In the genomic region with DNA sequence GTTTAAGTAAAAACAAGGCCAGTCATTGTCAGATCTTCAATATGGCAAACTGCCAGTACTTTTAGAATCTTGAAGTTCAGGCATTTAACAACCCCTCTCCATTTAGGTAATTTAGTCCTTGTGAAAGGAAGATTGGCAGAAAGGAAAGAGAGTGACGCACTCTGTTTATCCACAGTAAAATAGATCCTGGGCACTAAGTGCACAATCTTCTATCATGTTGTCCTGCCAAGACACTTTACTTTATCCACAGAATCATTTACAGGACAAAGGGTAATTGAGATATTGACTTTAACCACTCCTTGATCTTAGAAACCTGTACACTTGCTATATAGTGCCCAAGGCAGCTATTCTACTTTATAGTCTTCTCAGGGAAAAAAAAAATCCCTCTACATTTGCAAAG, we compare ENCODE assay signal across 22 cellular contexts.
DNase-seq lines count a peak whose midpoint lies in the region; ATAC-seq and TF ChIP-seq lines count a peak whose summit lies in the region.
"Had no signal": no experiment of that assay in that cellular context is flagged by ENCODE, and none has a peak within 500 bp of the region (broad histone marks: within the 10 kb centered on the region; RNA-seq: fewer than 3 reads in every experiment).

No MANE protein-coding gene starts in this region.

- ATAC-seq in mucosa of descending colon = peak; percentile 96
- no peak for ATAC-seq in GM21825 (IDR thresholded peaks at IDR 0.05; ENCODE audit: unreplicated experiment)
- no peak for ATAC-seq in GM18907 (IDR thresholded peaks at IDR 0.05; ENCODE audit: unreplicated experiment)
- no peak for ATAC-seq in HG03280 (IDR thresholded peaks at IDR 0.05; ENCODE audit: unreplicated experiment)
- ATAC-seq: HepG2, PC-3 had no signal

- DNase-seq in HEK293T (ENCODE audit: extremely low spot score) (no peak), NCI-H1436 treated with DMSO at 0.1 percent for 48 hours (lab: John Stamatoyannopoulos, UW) (peak; percentile 44), NCI-H69 (lab: John Stamatoyannopoulos, UW) (peak; percentile 4), mucosa of descending colon (peak in 1 of 3 donors; percentile 7), NCI-H1048 (lab: John Stamatoyannopoulos, UW) (no peak)
- DNase-seq: Calu3; CD8-positive, alpha-beta memory T cell; DMS79 treated with DMSO at 0.1 percent for 48 hours; GF-D8; HCEC 1CT; Karpas-422; NCI-H187; NCI-H2081 treated with DMSO at 0.1 percent for 48 hours; NCI-H510A treated with DMSO at 0.1 percent for 48 hours; NCI-H82; NK-92 treated with Interleukin-12 subunit alpha and Interleukin-12 subunit beta, amount 100 ng/mL, for 24 hours; PC-3; SJCRH30 had no signal

- no peaks in the 10 kb centered on the region for H3K4me1 ChIP-seq in mucosa of descending colon (ENCODE audit: low read depth)
- H3K4me1 ChIP-seq: SJCRH30 had no signal

- TF ChIP-seq CTCF in mucosa of descending colon (IDR thresholded peaks at IDR 0.05) = no peak

- CTCF ChIA-PET in HEK293T (lab: Yijun Ruan, JAX) = no interaction called here

- POLR2A ChIA-PET in HEK293T (lab: Yijun Ruan, JAX) = no interaction called here

- no peaks in the 10 kb centered on the region for H3K36me3 ChIP-seq in mucosa of descending colon (ENCODE audit: low read depth)
- H3K36me3 ChIP-seq: SJCRH30 had no signal

- H3K9me3 ChIP-seq in mucosa of descending colon = no peaks in the 10 kb centered on the region
- H3K9me3 ChIP-seq: SJCRH30 had no signal

- intact Hi-C loops in mucosa of descending colon (cut with DNase I, micrococcal nuclease) = no loop called here

- H3K4me3 ChIP-seq in mucosa of descending colon = no peak overlapping the region
- H3K4me3 ChIP-seq: SJCRH30 had no signal

TF ChIP-seq in HEK293T, 16 proteins besides CTCF, POLR2A, EP300 and RAD21:
- no peak for TF ChIP-seq CTBP1 (IDR thresholded peaks at IDR 0.05; ENCODE audit: borderline replicate concordance)
- TF ChIP-seq, protein P1, sequence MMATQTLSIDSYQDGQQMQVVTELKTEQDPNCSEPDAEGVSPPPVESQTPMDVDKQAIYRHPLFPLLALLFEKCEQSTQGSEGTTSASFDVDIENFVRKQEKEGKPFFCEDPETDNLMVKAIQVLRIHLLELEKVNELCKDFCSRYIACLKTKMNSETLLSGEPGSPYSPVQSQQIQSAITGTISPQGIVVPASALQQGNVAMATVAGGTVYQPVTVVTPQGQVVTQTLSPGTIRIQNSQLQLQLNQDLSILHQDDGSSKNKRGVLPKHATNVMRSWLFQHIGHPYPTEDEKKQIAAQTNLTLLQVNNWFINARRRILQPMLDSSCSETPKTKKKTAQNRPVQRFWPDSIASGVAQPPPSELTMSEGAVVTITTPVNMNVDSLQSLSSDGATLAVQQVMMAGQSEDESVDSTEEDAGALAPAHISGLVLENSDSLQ (IDR thresholded peaks at IDR 0.05) = peak; percentile 80

Comparison
In these comparisons a context has a peak if more than half of its experiments do, and no peak if none do; other contexts are left out.
1. DNase-seq: peak in NCI-H1436 treated with DMSO at 0.1 percent for 48 hours (single experiment) and NCI-H69 (single experiment); none in HEK293T (single experiment) and NCI-H1048 (single experiment).